ENCODE assay signal across 8 cellular contexts in the genomic region with DNA sequence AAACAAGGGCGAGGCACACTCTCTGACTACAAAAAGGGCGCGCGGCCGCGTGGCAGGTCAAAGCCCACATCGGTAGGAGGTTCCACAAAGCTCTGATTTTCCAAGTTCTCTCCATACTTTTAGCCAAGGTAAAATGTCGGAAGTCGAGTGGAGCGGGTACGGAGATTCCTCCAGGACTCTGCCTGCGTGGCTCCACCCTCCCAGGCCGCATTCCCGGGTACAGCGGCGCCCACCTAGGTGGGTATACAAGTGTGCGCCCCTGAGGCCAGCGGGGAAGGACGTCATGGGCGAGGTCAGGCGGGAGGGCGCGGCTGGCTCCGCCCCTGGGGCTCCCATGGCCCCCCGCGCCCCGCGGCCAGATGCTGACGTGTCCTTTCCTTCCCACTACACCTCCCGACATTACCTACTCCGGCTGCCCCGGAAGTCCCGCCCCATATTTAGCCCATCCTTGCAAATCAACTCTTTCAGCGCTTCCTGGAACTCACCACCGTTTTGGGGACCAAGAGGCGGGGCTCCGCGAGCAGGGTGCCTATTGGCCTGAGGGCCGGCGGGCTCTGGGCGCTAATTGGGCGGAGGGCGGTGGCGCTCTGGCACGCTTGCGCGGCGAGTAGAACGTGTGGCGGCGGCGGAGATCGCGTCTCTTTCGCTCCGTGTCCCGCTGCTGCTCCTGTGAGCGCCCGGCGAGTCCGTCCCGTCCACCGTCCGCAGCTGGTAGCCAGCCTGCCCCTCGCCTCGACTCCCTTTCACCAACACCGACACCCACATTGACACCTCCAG. TPM values are rescaled to one million over a fixed set of nuclear protein-coding genes. Genes with fewer than 3 reads are reported as not detected.
DNase-seq lines count a peak whose midpoint lies in the region; ATAC-seq and TF ChIP-seq lines count a peak whose summit lies in the region.

TSS of gene SND1 (plus strand) at position 639 of the 777 bp plus-strand sequence. CDS start 180 bp downstream, outside the sequence.

- WGBS in spleen, 5 donors = 0 to 1% (median 1%) methylated on average over 34 to 67 of the region's 67 CpGs

- H3K27ac ChIP-seq in spleen = peak within 1 kb of the TSS; percentile 90 to 98 (median 94)

- peaks cover 4 to 47% of the 10 kb centered on the region in 2 donors for H3K4me1 Mint-ChIP-seq in immature natural killer cell

- H3K27me3 Mint-ChIP-seq in immature natural killer cell (ENCODE audit: low read depth in 3 of 3) = peaks cover 4 to 9% (median 7%) of the 10 kb centered on the region in 3 donors

- H3K36me3 ChIP-seq in spleen = peaks cover 0 to 10% (median 0%) of the 10 kb centered on the region in 6 donors

- no peaks in the 10 kb centered on the region for H3K36me3 Mint-ChIP-seq in immature natural killer cell

- peaks cover 17 to 51% (median 46%) of the 10 kb centered on the region in 6 donors for H3K4me1 ChIP-seq in spleen

- ATAC-seq in GM19023 (IDR thresholded peaks at IDR 0.05; ENCODE audit: unreplicated experiment) (peak; percentile 94), HG03280 (IDR thresholded peaks at IDR 0.05; ENCODE audit: unreplicated experiment) (peak; percentile 92)

- H3K4me3 ChIP-seq in spleen = peak within 1 kb of the TSS; percentile 67 to 94 (median 91)

- intact Hi-C loops in spleen (cut with DNase I; ENCODE audit: low total_unique reads) = loop anchor here (5.0 kb wide), 1 partner anchor 64 kb away; the partner anchor contains the start of genes ARF5 and GCC1

- H3K9me3 ChIP-seq in spleen = no peaks in the 10 kb centered on the region

- peak; percentile 97 for DNase-seq in AG08396 (ENCODE audit: low spot score)
- DNase-seq in NCI-H345 treated with DMSO at 0.1 percent for 48 hours (lab: John Stamatoyannopoulos, UW; ENCODE audit: unreplicated experiment) = peak; percentile 97
- DNase-seq in activated CD4-positive, CD25-positive, alpha-beta regulatory T cell (lab: John Stamatoyannopoulos, UW) = peak; percentile 96 to 99 (median 98)
- DNase-seq in central memory CD4-positive, alpha-beta T cell = peak; percentile 99
- DNase-seq in immature natural killer cell = peak; percentile 99
- DNase-seq in spleen = peak; percentile 100

- no peaks in the 10 kb centered on the region for H3K27me3 ChIP-seq in spleen (replicated peaks in 1 of 7)

- H3K27ac Mint-ChIP-seq in immature natural killer cell = peak within 1 kb of the TSS in 5 of 6 donors; percentile 95 to 98 (median 97)

- peak in 1 of 3 donors; percentile 72 for TF ChIP-seq POLR2A in spleen (IDR thresholded peaks at IDR 0.05)

- peak within 1 kb of the TSS in 4 of 5 donors; percentile 91 to 97 (median 94) for H3K4me3 Mint-ChIP-seq in immature natural killer cell

- H3K9me3 Mint-ChIP-seq in immature natural killer cell = no peaks in the 10 kb centered on the region

- TF ChIP-seq CTCF in spleen (IDR thresholded peaks at IDR 0.05 in 8 of 11, conservative IDR thresholded peaks at IDR 0.05 in 3 of 11) = peak in 4 of 11 experiments; percentile 33 to 56 (median 43)

RNA-seq across cellular contexts. Expression of gene SND1, which starts in this region (rescaled TPM):
- polyA plus RNA-seq in immature natural killer cell (100 to 1,000 TPM in 2 of 3 donors, 10 to 100 TPM in 1; 87.8 to 130 (median 116) TPM), spleen (10 to 100 TPM; 61.7 to 76.4 (median 68.5) TPM)
- 100 to 1,000 TPM in 6 of 7 donors, 10 to 100 TPM in 1; 99.5 to 173 (median 139) TPM for total RNA-seq in spleen

Comparison
In these comparisons a context has a peak if more than half of its experiments do, and no peak if none do; other contexts are left out.
1. Peak in every context shown above with its lines: DNase-seq, ATAC-seq, H3K4me3 ChIP-seq and H3K27ac ChIP-seq.